Comparison of ENCODE assay signal across 17 cellular contexts in the genomic region with DNA sequence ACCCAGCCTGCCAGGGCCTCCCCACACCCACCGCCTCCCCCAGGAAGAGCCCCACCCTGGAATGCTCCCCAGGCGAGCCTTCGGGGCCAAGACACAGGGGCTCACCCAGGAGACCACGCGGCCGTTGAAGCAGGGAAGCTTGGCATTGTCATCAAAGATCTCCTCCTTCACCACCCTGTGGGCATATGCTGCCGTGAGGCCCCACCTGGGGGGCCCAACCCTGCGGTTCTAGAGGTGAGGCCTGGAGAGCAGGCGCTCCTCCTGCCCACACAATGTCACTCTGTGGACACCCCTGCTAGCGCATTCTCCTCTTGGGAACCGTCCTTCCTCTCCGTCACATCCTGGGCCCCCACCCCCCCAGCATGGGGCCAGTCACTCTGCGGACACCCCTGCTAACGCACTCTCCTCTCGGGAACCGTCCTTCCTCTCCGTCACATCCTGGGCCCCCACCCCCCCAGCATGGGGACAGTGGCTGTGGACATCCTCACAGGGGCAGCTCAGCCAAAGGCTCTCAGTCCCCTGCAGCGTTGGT.
"Had no signal": no experiment of that assay in that cellular context is flagged by ENCODE, and none has a peak within 500 bp of the region (broad histone marks: within the 10 kb centered on the region; RNA-seq: fewer than 3 reads in every experiment).

No MANE protein-coding gene starts in this region.

- H3K9me3 Mint-ChIP-seq: nephron progenitor cell had no signal

- H3K4me3 Mint-ChIP-seq: naive thymus-derived CD4-positive, alpha-beta T cell; nephron progenitor cell had no signal

- H3K27me3 Mint-ChIP-seq: naive thymus-derived CD4-positive, alpha-beta T cell had no signal

- DNase-seq: cortex of kidney; dorsolateral prefrontal cortex; effector CD8-positive, alpha-beta T cell; heart right ventricle; hypothalamus; kidney glomerular epithelial cell; mesendoderm; naive thymus-derived CD4-positive, alpha-beta T cell; nephron progenitor cell; psoas muscle; retina; right lobe of liver; stimulated activated CD4-positive, alpha-beta T cell treated with anti-CD3 and anti-CD28 coated beads, Interleukin-2, amount 100 ng/mL, for 24 hours; stimulated activated CD4-positive, alpha-beta T cell treated with anti-CD3 and anti-CD28 coated beads, Interleukin-4, amount 100 ng/mL, for 4 hours; stimulated activated naive CD4-positive, alpha-beta T cell treated with Interleukin-2 at 50 U/mL for 16 hours; trophoblast cell had no signal

- H3K27ac ChIP-seq: neutrophil had no signal

- H3K27ac Mint-ChIP-seq: naive thymus-derived CD4-positive, alpha-beta T cell; nephron progenitor cell had no signal
